Comparison of ENCODE assay signal across 8 cellular contexts in the genomic region with DNA sequence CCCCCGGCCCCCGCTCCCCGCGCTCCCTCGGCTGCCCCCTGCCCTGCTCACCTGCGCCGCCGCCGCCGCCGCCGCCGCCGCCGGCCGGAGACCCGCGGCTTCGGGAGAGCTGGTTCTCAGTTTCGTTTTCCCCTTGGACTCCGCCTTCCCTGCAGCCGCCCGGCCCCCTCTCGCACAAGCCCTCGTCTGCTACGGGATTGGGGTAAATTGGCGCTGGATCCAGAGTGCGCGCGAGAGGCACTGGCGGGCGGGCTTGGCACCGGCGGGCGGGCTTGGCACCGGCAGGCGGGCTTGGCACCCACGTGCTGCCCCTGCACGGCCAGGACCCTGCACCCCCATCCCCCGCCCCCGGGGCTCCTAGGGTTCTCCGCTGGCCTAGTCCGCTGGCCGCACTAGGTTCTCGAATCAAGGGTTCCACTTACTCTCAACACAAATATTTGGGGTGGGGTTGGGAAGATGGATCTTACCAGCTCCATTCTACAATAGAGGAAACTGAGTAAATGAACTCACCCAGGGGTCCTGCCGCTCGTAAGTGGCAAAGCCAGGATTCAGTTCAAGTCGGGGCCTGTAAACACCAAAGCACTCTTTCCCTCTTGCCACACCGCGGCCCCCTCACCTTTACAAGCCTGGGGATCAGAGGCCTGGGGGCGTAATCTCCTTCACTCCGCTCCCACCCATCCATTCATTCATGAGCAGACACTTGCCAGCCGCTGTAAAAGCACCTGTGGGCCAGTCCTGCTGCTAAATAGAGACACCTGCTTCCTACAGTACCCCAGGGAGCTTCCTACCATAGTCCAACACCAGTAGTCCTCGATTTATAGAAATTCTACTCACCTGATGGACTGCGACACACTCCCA. TPM values are rescaled to one million over a fixed set of nuclear protein-coding genes. Genes with fewer than 3 reads are reported as not detected.
DNase-seq lines count a peak whose midpoint lies in the region; ATAC-seq lines count a peak whose summit lies in the region.

A gene (minus strand): TSS at position 124 of the 858 bp plus-strand sequence. CDS start 9,174 bp downstream, outside the sequence.

- H3K9me3 ChIP-seq in BLaER1 = peaks cover 21% of the 10 kb centered on the region

- H3K4me3 ChIP-seq in BLaER1 = peak within 1 kb of the TSS; percentile 86

- H3K9me3 Mint-ChIP-seq in activated CD4-positive, alpha-beta T cell treated with anti-CD3 and anti-CD28 coated beads, Interleukin-2, amount 10 ng/mL, durations not matched to agents 24 days and 14 days = no peaks in the 10 kb centered on the region

- peaks cover 2% of the 10 kb centered on the region for H3K27me3 Mint-ChIP-seq in activated CD4-positive, alpha-beta T cell treated with anti-CD3 and anti-CD28 coated beads, Interleukin-2, amount 10 ng/mL, durations not matched to agents 24 days and 14 days

- H3K36me3 ChIP-seq in BLaER1 = peaks cover 24% of the 10 kb centered on the region

- intact Hi-C loops in activated CD4-positive, alpha-beta T cell treated with anti-CD3 and anti-CD28 coated beads, Interleukin-2, amount 10 ng/mL, durations not matched to agents 24 days and 14 days (cut with micrococcal nuclease) = loop anchor here (1.0 to 5.0 kb wide), 5 partner anchors 39 to 190 kb away; a partner anchor contains a TSS

- peaks cover 27% of the 10 kb centered on the region for H3K36me3 Mint-ChIP-seq in activated CD4-positive, alpha-beta T cell treated with anti-CD3 and anti-CD28 coated beads, Interleukin-2, amount 10 ng/mL, durations not matched to agents 24 days and 14 days (ENCODE audit: low read depth)

- DNase-seq in NCI-H526 (lab: John Stamatoyannopoulos, UW) = peak; percentile 49 to 91
- peak; percentile 96 for DNase-seq in activated CD4-positive, alpha-beta T cell treated with anti-CD3 and anti-CD28 coated beads, Interleukin-2, amount 10 ng/mL, durations not matched to agents 24 days and 14 days
- DNase-seq in cortex of kidney (lab: John Stamatoyannopoulos, UW) = peak; percentile 36
- DNase-seq in left kidney (ENCODE audit: low read depth, low spot score) = peak; percentile 94
- peak; percentile 85 for DNase-seq in stimulated activated CD4-positive, alpha-beta T cell treated with anti-CD3 and anti-CD28 coated beads, Interleukin-1b, Interleukin-23, amount 100 ng/mL, for 48 hours

- peaks cover 40% of the 10 kb centered on the region for H3K4me1 Mint-ChIP-seq in activated CD4-positive, alpha-beta T cell treated with anti-CD3 and anti-CD28 coated beads, Interleukin-2, amount 10 ng/mL, durations not matched to agents 24 days and 14 days

- peaks cover 20% of the 10 kb centered on the region; the same call in 1 of the 2 replicates for H4K20me1 ChIP-seq in BLaER1

- peak within 1 kb of the TSS; percentile 87 for H3K27ac ChIP-seq in BLaER1

- peaks cover 26% of the 10 kb centered on the region for H3K4me1 ChIP-seq in BLaER1

- H3K27ac Mint-ChIP-seq in activated CD4-positive, alpha-beta T cell treated with anti-CD3 and anti-CD28 coated beads, Interleukin-2, amount 10 ng/mL, durations not matched to agents 24 days and 14 days = peak within 1 kb of the TSS; percentile 92

- H3K4me2 ChIP-seq in BLaER1 = peak within 1 kb of the TSS; percentile 83

- H3K4me3 Mint-ChIP-seq in activated CD4-positive, alpha-beta T cell treated with anti-CD3 and anti-CD28 coated beads, Interleukin-2, amount 10 ng/mL, durations not matched to agents 24 days and 14 days = peak within 1 kb of the TSS; percentile 92

- no peaks in the 10 kb centered on the region for H3K27me3 ChIP-seq in BLaER1

- peak within 1 kb of the TSS; percentile 90 for H3K9ac ChIP-seq in BLaER1

- ATAC-seq in GM19324 (IDR thresholded peaks at IDR 0.05; ENCODE audit: low FRiP score, unreplicated experiment) (peak; percentile 74), HG03457 (IDR thresholded peaks at IDR 0.05; ENCODE audit: unreplicated experiment) (peak; percentile 81)

RNA-seq across cellular contexts. Expression of the gene that starts here (rescaled TPM):
- total RNA-seq in activated CD4-positive, alpha-beta T cell treated with anti-CD3 and anti-CD28 coated beads, Interleukin-2, amount 10 ng/mL, durations not matched to agents 24 days and 14 days = 44.5 and 46.7 TPM in 2 replicates

Comparison
In these comparisons a context has a peak if more than half of its experiments do, and no peak if none do; other contexts are left out.
1. Peak in every context shown above with its lines: DNase-seq, ATAC-seq, H3K4me3 ChIP-seq and H3K27ac ChIP-seq.
2. DNase-seq: peak in every context shown above with its lines; median percentile 96 in activated CD4-positive, alpha-beta T cell treated with anti-CD3 and anti-CD28 coated beads, Interleukin-2, amount 10 ng/mL, durations not matched to agents 24 days and 14 days; 94 in left kidney; 85 in stimulated activated CD4-positive, alpha-beta T cell treated with anti-CD3 and anti-CD28 coated beads, Interleukin-1b, Interleukin-23, amount 100 ng/mL, for 48 hours; 70 in NCI-H526; 36 in cortex of kidney.